ENCODE assay signal across 18 cellular contexts in the genomic region with DNA sequence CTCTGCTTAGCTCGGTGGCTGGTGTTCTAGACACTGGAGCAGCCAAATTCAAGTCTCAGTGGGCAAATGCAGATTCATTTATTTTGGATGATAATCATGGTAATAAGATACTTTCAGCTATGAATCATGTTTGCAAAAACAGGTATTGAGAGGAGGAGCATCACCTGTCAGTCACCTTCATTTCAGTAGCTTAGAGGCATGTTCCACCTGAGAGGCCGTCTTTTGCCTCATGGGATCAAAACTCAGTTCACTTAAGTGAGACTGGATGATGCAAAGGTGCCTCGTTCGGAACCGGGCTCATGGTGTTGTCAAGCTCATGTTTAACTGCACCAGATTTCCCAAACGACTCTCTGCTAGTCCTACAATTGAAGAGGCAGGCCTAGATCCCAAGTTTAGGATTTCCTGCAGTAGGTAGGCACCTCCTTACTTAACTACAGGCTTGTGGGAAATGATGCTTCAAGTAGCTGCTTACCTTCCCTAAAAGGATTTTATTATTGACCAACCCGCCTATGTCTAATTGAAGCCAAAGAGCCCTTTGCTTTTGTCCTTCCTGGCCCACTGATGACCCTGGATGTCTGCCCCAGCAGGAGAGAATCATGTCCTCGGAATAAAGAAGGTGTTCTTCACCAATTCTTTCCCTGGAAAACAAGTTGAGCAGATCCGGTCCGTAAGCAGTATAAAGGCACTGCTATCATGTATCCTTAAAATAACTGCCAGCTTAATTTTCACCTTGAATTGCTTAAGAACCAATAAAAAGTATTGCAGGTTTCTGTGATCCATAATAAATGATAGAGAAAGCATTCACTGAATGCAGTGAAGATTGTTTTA.
DNase-seq lines count a peak whose midpoint lies in the region; ATAC-seq, FAIRE-seq and TF ChIP-seq lines count a peak whose summit lies in the region.
"Had no signal": no experiment of that assay in that cellular context is flagged by ENCODE, and none has a peak within 500 bp of the region (broad histone marks: within the 10 kb centered on the region; RNA-seq: fewer than 3 reads in every experiment).

No MANE protein-coding gene starts in this region.

- H3K27me3 ChIP-seq in endothelial cell of umbilical vein (ENCODE audit: control insufficient read depth in 2 of 2, insufficient read depth in 2 of 2, low read length in 2 of 2) (no peaks in the 10 kb centered on the region), lower lobe of right lung (ENCODE audit: low read depth) (no peaks in the 10 kb centered on the region), tibial nerve (no peaks in the 10 kb centered on the region)
- no peaks in the 10 kb centered on the region for H3K27me3 ChIP-seq in CD8-positive, alpha-beta T cell (ENCODE audit: insufficient read depth, low read length)
- H3K27me3 ChIP-seq: BE2C had no signal

- TF ChIP-seq POLR2A in endothelial cell of umbilical vein (IDR thresholded peaks at IDR 0.05; ENCODE audit: low read depth, low read length) = no peak
- no peak for TF ChIP-seq POLR2A in tibial nerve (IDR thresholded peaks at IDR 0.05)

- intact Hi-C loops in endothelial cell of umbilical vein (cut with micrococcal nuclease) = loop anchor here (1.0 to 2.0 kb wide), 2 partner anchors 9 to 284 kb away; partner anchors contain the start of gene N4BP2L2
- intact Hi-C loops in lower lobe of right lung (cut with DNase I) = no loop called here
- intact Hi-C loops in CD8-positive, alpha-beta T cell (cut with DNase I, micrococcal nuclease) = no loop called here

- peak; percentile 12 for DNase-seq in NCI-H69 (lab: John Stamatoyannopoulos, UW)
- DNase-seq in endothelial cell of umbilical vein (ENCODE audit: low read depth, low spot score) = peak; percentile 26
- DNase-seq in lower lobe of right lung = no peak
- no peak for DNase-seq in tibial nerve (ENCODE audit: low spot score in 2 of 2)
- no peak for DNase-seq in HT-29 (ENCODE audit: low spot score)
- no peak for DNase-seq in activated CD4-positive, CD25-positive, alpha-beta regulatory T cell (lab: John Stamatoyannopoulos, UW)
- DNase-seq in CD8-positive, alpha-beta T cell = no peak
- DNase-seq: activated T-cell treated with anti-CD3 and anti-CD28 coated beads, Interleukin-2, amount 50 U/mL, for 1 hour; BE2C; central memory CD4-positive, alpha-beta T cell; DND-41; head of caudate nucleus; NCI-H1105 had no signal

- peak; percentile 18 to 35 for ATAC-seq in lower lobe of right lung
- ATAC-seq in CD8-positive, alpha-beta T cell = no peak
- ATAC-seq: activated naive CD4-positive, alpha-beta T cell treated with anti-CD3 and anti-CD28 coated beads, Interleukin-2, amount 50 U/mL, for 72 hours; K562; stimulated activated memory B cell treated with anti-CD40 and anti-IgM and Interleukin-4, amounts not matched to agents 10 μg/mL and 1 μg/mL and 100 μg/mL, for 72 hours had no signal

- WGBS in tibial nerve, 2 donors = 66 to 69% methylated on average over 10 of the region's 10 CpGs

- H4K20me1 ChIP-seq in endothelial cell of umbilical vein (replicated peaks; ENCODE audit: control insufficient read depth, extremely low read depth, insufficient read depth, low read length) = no peaks in the 10 kb centered on the region

- H3K4me3 ChIP-seq in endothelial cell of umbilical vein (replicated peaks in 1 of 3; ENCODE audit: insufficient read depth in 1 of 3, low read depth in 1 of 3, low read length in 3 of 3) (peak overlapping the region in 1 of 3 experiments; percentile 65), lower lobe of right lung (peak overlapping the region; percentile 49), tibial nerve (peak overlapping the region in 2 of 4 donors; percentile 15 to 33)
- H3K4me3 ChIP-seq in CD8-positive, alpha-beta T cell (ENCODE audit: low read depth, low read length) = no peak overlapping the region
- H3K4me3 ChIP-seq: HAP-1, K562 had no signal

- H3K79me2 ChIP-seq in endothelial cell of umbilical vein (ENCODE audit: control insufficient read depth, insufficient read depth, low read length) = no peaks in the 10 kb centered on the region

- H3K4me2 ChIP-seq in endothelial cell of umbilical vein (ENCODE audit: insufficient read depth, low read length) = peak overlapping the region; percentile 89

- no peaks in the 10 kb centered on the region for H3K9me1 ChIP-seq in endothelial cell of umbilical vein (replicated peaks; ENCODE audit: control insufficient read depth, extremely low read depth, insufficient read depth, low read length)

- H3K36me3 ChIP-seq in endothelial cell of umbilical vein (ENCODE audit: control insufficient read depth in 2 of 2, extremely low read depth in 1 of 2, insufficient read depth in 2 of 2, low read length in 2 of 2) (no peaks in the 10 kb centered on the region), lower lobe of right lung (no peaks in the 10 kb centered on the region), tibial nerve (peaks cover 0 to 8% (median 0%) of the 10 kb centered on the region in 3 donors)
- H3K36me3 ChIP-seq in CD8-positive, alpha-beta T cell (ENCODE audit: insufficient read depth, low read length) = no peaks in the 10 kb centered on the region
- H3K36me3 ChIP-seq: HAP-1 had no signal

- CTCF ChIA-PET in endothelial cell of umbilical vein (lab: Charles Lee) = interaction anchor here (0.8 to 3.1 kb wide), 10 partner anchors 9 to 224 kb away, joined by 3 to 41 read pairs (median 5); partner anchors contain the start of genes BRCA2, FRY and ZAR1L
- CTCF ChIA-PET in CD8-positive, alpha-beta T cell (lab: Charles Lee) = interaction anchor here (0.6 kb wide), 1 partner anchor 52 kb away, joined by 3 read pairs; no protein-coding TSS in a partner anchor

- no peak for TF ChIP-seq EP300 in tibial nerve (IDR thresholded peaks at IDR 0.05)

- H3K4me1 ChIP-seq in endothelial cell of umbilical vein (ENCODE audit: control insufficient read depth, extremely low read depth, insufficient read depth, low read length) (peaks cover 39% of the 10 kb centered on the region), lower lobe of right lung (peaks cover 4% of the 10 kb centered on the region), tibial nerve (no peaks in the 10 kb centered on the region)
- no peaks in the 10 kb centered on the region for H3K4me1 ChIP-seq in CD8-positive, alpha-beta T cell (ENCODE audit: insufficient read depth, low read length)
- H3K4me1 ChIP-seq: BE2C, HAP-1 had no signal

- FAIRE-seq in endothelial cell of umbilical vein (lab: Jason Lieb, UNC) = no peak
- FAIRE-seq: K562 had no signal

- H2AFZ ChIP-seq in endothelial cell of umbilical vein (ENCODE audit: low read depth, low read length) = peak overlapping the region; percentile 90

- BruUV-seq in endothelial cell of umbilical vein (replicated peaks; lab: Mats Ljungman, UMichigan) = TSS peak; percentile 88

- H3K27me3 Mint-ChIP-seq in CD8-positive, alpha-beta T cell (ENCODE audit: low read depth) = peaks cover 2% of the 10 kb centered on the region
- H3K27me3 Mint-ChIP-seq: stimulated activated memory B cell treated with anti-CD40 and anti-IgM and Interleukin-4, amounts not matched to agents 10 μg/mL and 1 μg/mL and 100 μg/mL, for 72 hours had no signal

- H3K4me3 Mint-ChIP-seq in CD8-positive, alpha-beta T cell = no peak overlapping the region
- H3K4me3 Mint-ChIP-seq: nephron; stimulated activated memory B cell treated with anti-CD40 and anti-IgM and Interleukin-4, amounts not matched to agents 10 μg/mL and 1 μg/mL and 100 μg/mL, for 72 hours had no signal

- H3K4me1 Mint-ChIP-seq in CD8-positive, alpha-beta T cell (ENCODE audit: low read depth) = no peaks in the 10 kb centered on the region
- H3K4me1 Mint-ChIP-seq: stimulated activated memory B cell treated with anti-CD40 and anti-IgM and Interleukin-4, amounts not matched to agents 10 μg/mL and 1 μg/mL and 100 μg/mL, for 72 hours had no signal

- H3K9ac ChIP-seq in endothelial cell of umbilical vein (replicated peaks; ENCODE audit: extremely low read depth, insufficient read depth, low read length) = peak overlapping the region; percentile 45

- H3K27ac Mint-ChIP-seq in CD8-positive, alpha-beta T cell = no peak overlapping the region
- H3K27ac Mint-ChIP-seq: activated naive CD4-positive, alpha-beta T cell treated with anti-CD3 and anti-CD28 coated beads, Interleukin-2, amount 50 U/mL, for 72 hours; nephron; stimulated activated memory B cell treated with anti-CD40 and anti-IgM and Interleukin-4, amounts not matched to agents 10 μg/mL and 1 μg/mL and 100 μg/mL, for 72 hours had no signal

- POLR2A ChIA-PET in endothelial cell of umbilical vein (lab: Charles Lee) = interaction anchor here (1.5 to 1.9 kb wide), 2 partner anchors 15 to 60 kb away, joined by 4 to 5 read pairs; partner anchors contain the start of genes BRCA2 and ZAR1L
- POLR2A ChIA-PET in CD8-positive, alpha-beta T cell (lab: Charles Lee) = interaction anchor here (0.5 to 0.6 kb wide), 2 partner anchors 22 to 51 kb away, joined by 3 read pairs; no protein-coding TSS in a partner anchor

- TF ChIP-seq CTCF in endothelial cell of umbilical vein (IDR thresholded peaks at IDR 0.05; ENCODE audit: extremely low read depth in 1 of 2, insufficient read depth in 1 of 2, low read depth in 1 of 2, low read length in 2 of 2) (no peak), lower lobe of right lung (IDR thresholded peaks at IDR 0.05) (no peak), tibial nerve (IDR thresholded peaks at IDR 0.05) (no peak)
- TF ChIP-seq CTCF in CD8-positive, alpha-beta T cell (IDR thresholded peaks at IDR 0.05) = no peak

- H3K9me3 Mint-ChIP-seq in CD8-positive, alpha-beta T cell = no peaks in the 10 kb centered on the region
- H3K9me3 Mint-ChIP-seq: activated naive CD4-positive, alpha-beta T cell treated with anti-CD3 and anti-CD28 coated beads, Interleukin-2, amount 50 U/mL, for 72 hours; nephron; stimulated activated memory B cell treated with anti-CD40 and anti-IgM and Interleukin-4, amounts not matched to agents 10 μg/mL and 1 μg/mL and 100 μg/mL, for 72 hours had no signal

- peak overlapping the region; percentile 69 for H3K27ac ChIP-seq in endothelial cell of umbilical vein (ENCODE audit: insufficient read depth, low read depth, low read length)
- peak overlapping the region; percentile 78 for H3K27ac ChIP-seq in lower lobe of right lung
- H3K27ac ChIP-seq in tibial nerve = peak overlapping the region; percentile 31 to 71 (median 65)
- no peak overlapping the region for H3K27ac ChIP-seq in CD8-positive, alpha-beta T cell (ENCODE audit: low read depth, low read length)

- dilution Hi-C loops in endothelial cell of umbilical vein (cut with MboI; ENCODE audit: extremely low pct_ligation_motif_present, low sequenced_read_pairs) = no loop called here

- no peaks in the 10 kb centered on the region for H3K9me3 ChIP-seq in endothelial cell of umbilical vein (replicated peaks; ENCODE audit: control insufficient read depth, insufficient read depth, low read length)
- no peaks in the 10 kb centered on the region for H3K9me3 ChIP-seq in lower lobe of right lung
- H3K9me3 ChIP-seq in tibial nerve = no peaks in the 10 kb centered on the region
- no peaks in the 10 kb centered on the region for H3K9me3 ChIP-seq in CD8-positive, alpha-beta T cell (ENCODE audit: low read length)
- H3K9me3 ChIP-seq: BE2C, HAP-1 had no signal

- H3K36me3 Mint-ChIP-seq in CD8-positive, alpha-beta T cell = no peaks in the 10 kb centered on the region
- H3K36me3 Mint-ChIP-seq: activated naive CD4-positive, alpha-beta T cell treated with anti-CD3 and anti-CD28 coated beads, Interleukin-2, amount 50 U/mL, for 72 hours; stimulated activated memory B cell treated with anti-CD40 and anti-IgM and Interleukin-4, amounts not matched to agents 10 μg/mL and 1 μg/mL and 100 μg/mL, for 72 hours had no signal

Comparison
In these comparisons a context has a peak if more than half of its experiments do, and no peak if none do; other contexts are left out.
1. DNase-seq: peak in NCI-H69 (single experiment) and endothelial cell of umbilical vein (single experiment); none in lower lobe of right lung (single experiment), tibial nerve (0 of 2), HT-29 (single experiment), activated CD4-positive, CD25-positive, alpha-beta regulatory T cell (0 of 4) and CD8-positive, alpha-beta T cell (0 of 7).